8 cellular contexts compared by ENCODE assay signal in genomic region chrX:53093177-53093655, GRCh38. TPM values are rescaled to one million over a fixed set of nuclear protein-coding genes. Genes with fewer than 3 reads are reported as not detected.
DNase-seq lines count a peak whose midpoint lies in the region; ATAC-seq and TF ChIP-seq lines count a peak whose summit lies in the region.

No MANE protein-coding gene starts in this region.

- TF ChIP-seq CTCF in astrocyte of the cerebellum (IDR thresholded peaks at IDR 0.05; ENCODE audit: low read depth, low read length, missing control alignments): peak; percentile 52

- peak overlapping the region; percentile 76 for H3K4me3 ChIP-seq in HAP-1
- H3K4me3 ChIP-seq in astrocyte of the cerebellum (ENCODE audit: low read depth, low read length): peak overlapping the region; percentile 66

- peaks cover 23% of the 10 kb centered on the region for H3K4me1 Mint-ChIP-seq in T-helper 17 cell

- peak; percentile 35 for DNase-seq in DMS153 (lab: John Stamatoyannopoulos, UW)
- DNase-seq in HAP-1 (ENCODE audit: low spot score in 2 of 2): peak; percentile 88 to 95
- peak; percentile 43 for DNase-seq in NCI-H1105 treated with DMSO at 0.1 percent for 48 hours (lab: John Stamatoyannopoulos, UW)
- peak; percentile 57 to 68 (median 67) for DNase-seq in T-helper 17 cell
- DNase-seq in astrocyte of the cerebellum (ENCODE audit: low read depth): peak; percentile 49
- peak in 38 of 51 donors; percentile 3 to 64 (median 34) for DNase-seq in hypothalamus (lab: John Stamatoyannopoulos, UW)
- DNase-seq in retina: peak; percentile 63
- no peak for DNase-seq in cerebellar nuclear complex (lab: John Stamatoyannopoulos, UW)

- no peaks in the 10 kb centered on the region for H3K9me3 ChIP-seq in HAP-1
- no peaks in the 10 kb centered on the region for H3K9me3 ChIP-seq in T-helper 17 cell (ENCODE audit: control insufficient read depth, low read length, poor library complexity, severe bottlenecking)

- H3K4me1 ChIP-seq in HAP-1: peaks cover 8% of the 10 kb centered on the region

- peaks cover 4% of the 10 kb centered on the region for H3K36me3 ChIP-seq in HAP-1 (replicated peaks)

- peak; percentile 62 for ATAC-seq in T-helper 17 cell

- H3K27me3 Mint-ChIP-seq in T-helper 17 cell: no peaks in the 10 kb centered on the region

- H3K36me3 Mint-ChIP-seq in T-helper 17 cell (ENCODE audit: low read depth): peaks cover 2% of the 10 kb centered on the region

- H3K27ac Mint-ChIP-seq in T-helper 17 cell: no peak overlapping the region

- in situ Hi-C loops in HAP-1 (cut with MboI; ENCODE audit: low sequenced_read_pairs) (no loop called here), astrocyte of the cerebellum (cut with HindIII; ENCODE audit: low sequenced_read_pairs) (no loop called here)

- no peaks in the 10 kb centered on the region for H3K27me3 ChIP-seq in HAP-1 (ENCODE audit: low read depth)

- H3K4me3 Mint-ChIP-seq in T-helper 17 cell: peak overlapping the region; percentile 89

RNA-seq across cellular contexts. Expression of gene KANTR, which starts 0.7 kb away (rescaled TPM):
- 10 to 100 TPM in 1 of 2 donors, 1 to 10 TPM in 1; 9.8 to 10.1 TPM for total RNA-seq in T-helper 17 cell

RNA-seq across cellular contexts. Expression of gene TSPYL2, which starts 11.0 kb away (rescaled TPM):
- 100 to 1,000 TPM; 201 to 218 TPM for total RNA-seq in T-helper 17 cell

RNA-seq across cellular contexts. Expression of gene GPR173, which starts 44.6 kb away (rescaled TPM):
- total RNA-seq in T-helper 17 cell: not detected

Comparison
In these comparisons a context has a peak if more than half of its experiments do, and no peak if none do; other contexts are left out.
1. DNase-seq: peak in DMS153 (single experiment), HAP-1 (2 of 2), NCI-H1105 treated with DMSO at 0.1 percent for 48 hours (single experiment), T-helper 17 cell (3 of 3), astrocyte of the cerebellum (single experiment), hypothalamus (38 of 51) and retina (single experiment); none in cerebellar nuclear complex (0 of 2).